In genomic region chr6:7723041-7723447, GRCh38 we compare ENCODE assay signal across 9 cellular contexts. TPM values are rescaled to one million over a fixed set of nuclear protein-coding genes. Genes with fewer than 3 reads are reported as not detected.
DNase-seq lines count a peak whose midpoint lies in the region; ATAC-seq and TF ChIP-seq lines count a peak whose summit lies in the region.
"Had no signal": no experiment of that assay in that cellular context is flagged by ENCODE, and none has a peak within 500 bp of the region (broad histone marks: within the 10 kb centered on the region; RNA-seq: fewer than 3 reads in every experiment).

No MANE protein-coding gene starts in this region.

- no peak overlapping the region for H3K4me3 Mint-ChIP-seq in nephron progenitor cell
- H3K4me3 Mint-ChIP-seq: activated naive CD4-positive, alpha-beta T cell treated with anti-CD3 and anti-CD28 coated beads, Interleukin-2, amount 50 U/mL, for 24 hours had no signal

- H3K9me3 Mint-ChIP-seq in nephron progenitor cell = peaks cover under 1% of the 10 kb centered on the region
- H3K9me3 Mint-ChIP-seq: activated naive CD4-positive, alpha-beta T cell treated with anti-CD3 and anti-CD28 coated beads, Interleukin-2, amount 50 U/mL, for 24 hours had no signal

- H4K20me1 ChIP-seq in OCI-LY1 (ENCODE audit: insufficient read depth, low read length) = no peaks in the 10 kb centered on the region

- H3K27me3 ChIP-seq in OCI-LY1 (ENCODE audit: insufficient read depth, low read length) = peaks cover 6% of the 10 kb centered on the region
- H3K27me3 ChIP-seq in thoracic aorta (replicated peaks; ENCODE audit: insufficient read depth) = peaks cover 4% of the 10 kb centered on the region

- ATAC-seq in HG03442 (IDR thresholded peaks at IDR 0.05; ENCODE audit: unreplicated experiment) (peak; percentile 35), thoracic aorta (ENCODE audit: insufficient number of reproducible peaks, low FRiP score, low read depth) (peak; percentile 18), GM21423 (IDR thresholded peaks at IDR 0.05; ENCODE audit: unreplicated experiment) (no peak)

- peaks cover 54% of the 10 kb centered on the region for H3K27me3 Mint-ChIP-seq in nephron progenitor cell (ENCODE audit: low read depth, poor library complexity)

- H3K9me3 ChIP-seq in OCI-LY1 (ENCODE audit: low read length) = no peaks in the 10 kb centered on the region
- H3K9me3 ChIP-seq in thoracic aorta = no peaks in the 10 kb centered on the region

- H3K36me3 ChIP-seq in OCI-LY1 (ENCODE audit: insufficient read depth, low read length) (no peaks in the 10 kb centered on the region), thoracic aorta (no peaks in the 10 kb centered on the region)

- H3K36me3 Mint-ChIP-seq in nephron progenitor cell (ENCODE audit: low read depth) = no peaks in the 10 kb centered on the region
- H3K36me3 Mint-ChIP-seq: activated naive CD4-positive, alpha-beta T cell treated with anti-CD3 and anti-CD28 coated beads, Interleukin-2, amount 50 U/mL, for 24 hours had no signal

- no peak overlapping the region for H3K27ac Mint-ChIP-seq in nephron progenitor cell
- H3K27ac Mint-ChIP-seq: activated naive CD4-positive, alpha-beta T cell treated with anti-CD3 and anti-CD28 coated beads, Interleukin-2, amount 50 U/mL, for 24 hours had no signal

- H3K79me2 ChIP-seq in OCI-LY1 (ENCODE audit: insufficient read depth, low read length) = no peaks in the 10 kb centered on the region

- DNase-seq in Daoy (ENCODE audit: low read depth) (peak; percentile 80), activated T-cell treated with anti-CD3 and anti-CD28 coated beads for 24 hours (ENCODE audit: low read depth) (peak; percentile 53), fibroblast of gingiva (ENCODE audit: low read depth) (peak; percentile 79), nephron progenitor cell (peak; percentile 85), thoracic aorta (ENCODE audit: low spot score) (no peak)

- no peaks in the 10 kb centered on the region for H3K9me2 ChIP-seq in OCI-LY1 (ENCODE audit: low read depth, low read length)

- H3K27ac ChIP-seq in OCI-LY1 (ENCODE audit: low read depth, low read length, poor library complexity, severe bottlenecking) (no peak overlapping the region), thoracic aorta (no peak overlapping the region)

- peak; percentile 62 for TF ChIP-seq CTCF in OCI-LY1 (IDR thresholded peaks at IDR 0.05; ENCODE audit: low read length)
- TF ChIP-seq CTCF in nephron progenitor cell (IDR thresholded peaks at IDR 0.05) = peak; percentile 55
- peak; percentile 41 for TF ChIP-seq CTCF in thoracic aorta (IDR thresholded peaks at IDR 0.05)

- H2AFZ ChIP-seq in OCI-LY1 (ENCODE audit: low read length) = no peak overlapping the region

- H3K9ac ChIP-seq in OCI-LY1 (ENCODE audit: low read length) = no peak overlapping the region

- peaks cover 13% of the 10 kb centered on the region for H3K4me1 Mint-ChIP-seq in nephron progenitor cell

- H3K4me3 ChIP-seq in OCI-LY1 (ENCODE audit: low read depth, low read length, poor library complexity, severe bottlenecking) = no peak overlapping the region
- H3K4me3 ChIP-seq in thoracic aorta = no peak overlapping the region

- H3K4me1 ChIP-seq in OCI-LY1 (ENCODE audit: insufficient read depth, low read length, severe bottlenecking) (peaks cover 17% of the 10 kb centered on the region), thoracic aorta (ENCODE audit: control insufficient read depth in 1 of 2, low read depth in 2 of 2) (peaks cover 11 to 18% of the 10 kb centered on the region in 2 donors)

- H3F3A ChIP-seq in OCI-LY1 (ENCODE audit: insufficient read depth, low read length) = no peaks in the 10 kb centered on the region

- H3K4me2 ChIP-seq in OCI-LY1 (ENCODE audit: low read length) = no peak overlapping the region

RNA-seq across cellular contexts. Expression of gene BMP6, which starts 2.9 kb away (rescaled TPM):
- total RNA-seq in Daoy (2014; rRNA removed; shearing (Covaris generic)) = 0.34 and 0.80 TPM in 2 replicates
- total RNA-seq in thoracic aorta = 1 to 10 TPM; 4.7 TPM
